Comparison of ENCODE assay signal across 2 cellular contexts in the genomic region with DNA sequence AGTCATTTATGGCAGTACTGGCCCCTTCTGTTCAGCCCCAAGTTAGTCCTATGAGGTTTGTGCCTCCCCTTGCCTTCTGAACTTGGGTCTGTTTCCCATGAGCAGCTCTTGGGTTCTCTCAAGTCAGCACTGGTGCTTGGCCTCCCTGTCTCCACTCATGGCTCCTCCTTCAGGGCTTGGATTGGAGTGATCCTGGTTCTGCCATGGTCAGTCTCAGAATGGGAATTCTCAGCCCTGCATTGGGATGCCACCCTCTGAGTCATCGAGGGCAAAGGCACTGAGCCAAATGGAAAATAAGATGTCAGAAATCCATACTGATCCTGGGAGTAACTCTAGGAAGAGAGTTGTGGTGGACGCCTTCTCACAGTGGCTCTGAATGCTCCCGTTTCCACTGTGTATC.
TF ChIP-seq lines count a peak whose summit lies in the region.

No MANE protein-coding gene starts in this region.

TF ChIP-seq in HCT116, 20 proteins besides CTCF, POLR2A, EP300 and RAD21:
- TF ChIP-seq ELF1 (IDR thresholded peaks at IDR 0.05; ENCODE audit: borderline replicate concordance, low read depth) (no peak), FOSL1 (IDR thresholded peaks at IDR 0.05; ENCODE audit: low read depth) (0 out of 2 replicates have a peak, but pooled peaks have one; percentile 39), JUND (IDR thresholded peaks at IDR 0.05) (peak; percentile 35; the same call in 1 of the 2 replicates)

TF ChIP-seq in SK-N-SH, 30 proteins besides CTCF, POLR2A, EP300 and RAD21:
- TF ChIP-seq, protein P1, sequence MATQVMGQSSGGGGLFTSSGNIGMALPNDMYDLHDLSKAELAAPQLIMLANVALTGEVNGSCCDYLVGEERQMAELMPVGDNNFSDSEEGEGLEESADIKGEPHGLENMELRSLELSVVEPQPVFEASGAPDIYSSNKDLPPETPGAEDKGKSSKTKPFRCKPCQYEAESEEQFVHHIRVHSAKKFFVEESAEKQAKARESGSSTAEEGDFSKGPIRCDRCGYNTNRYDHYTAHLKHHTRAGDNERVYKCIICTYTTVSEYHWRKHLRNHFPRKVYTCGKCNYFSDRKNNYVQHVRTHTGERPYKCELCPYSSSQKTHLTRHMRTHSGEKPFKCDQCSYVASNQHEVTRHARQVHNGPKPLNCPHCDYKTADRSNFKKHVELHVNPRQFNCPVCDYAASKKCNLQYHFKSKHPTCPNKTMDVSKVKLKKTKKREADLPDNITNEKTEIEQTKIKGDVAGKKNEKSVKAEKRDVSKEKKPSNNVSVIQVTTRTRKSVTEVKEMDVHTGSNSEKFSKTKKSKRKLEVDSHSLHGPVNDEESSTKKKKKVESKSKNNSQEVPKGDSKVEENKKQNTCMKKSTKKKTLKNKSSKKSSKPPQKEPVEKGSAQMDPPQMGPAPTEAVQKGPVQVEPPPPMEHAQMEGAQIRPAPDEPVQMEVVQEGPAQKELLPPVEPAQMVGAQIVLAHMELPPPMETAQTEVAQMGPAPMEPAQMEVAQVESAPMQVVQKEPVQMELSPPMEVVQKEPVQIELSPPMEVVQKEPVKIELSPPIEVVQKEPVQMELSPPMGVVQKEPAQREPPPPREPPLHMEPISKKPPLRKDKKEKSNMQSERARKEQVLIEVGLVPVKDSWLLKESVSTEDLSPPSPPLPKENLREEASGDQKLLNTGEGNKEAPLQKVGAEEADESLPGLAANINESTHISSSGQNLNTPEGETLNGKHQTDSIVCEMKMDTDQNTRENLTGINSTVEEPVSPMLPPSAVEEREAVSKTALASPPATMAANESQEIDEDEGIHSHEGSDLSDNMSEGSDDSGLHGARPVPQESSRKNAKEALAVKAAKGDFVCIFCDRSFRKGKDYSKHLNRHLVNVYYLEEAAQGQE (IDR thresholded peaks at IDR 0.05; ENCODE audit: low read depth, low read length) = no peak
- no peak for TF ChIP-seq SIN3A (IDR thresholded peaks at IDR 0.05; ENCODE audit: borderline replicate concordance, low read depth, low read length)
- peak; percentile 30; the same call in 1 of the 2 replicates for TF ChIP-seq NFIC (IDR thresholded peaks at IDR 0.05; ENCODE audit: borderline replicate concordance)
TF ChIP-seq in SK-N-SH: peak in this region for 1.
